13 cellular contexts compared by ENCODE assay signal in the genomic region with DNA sequence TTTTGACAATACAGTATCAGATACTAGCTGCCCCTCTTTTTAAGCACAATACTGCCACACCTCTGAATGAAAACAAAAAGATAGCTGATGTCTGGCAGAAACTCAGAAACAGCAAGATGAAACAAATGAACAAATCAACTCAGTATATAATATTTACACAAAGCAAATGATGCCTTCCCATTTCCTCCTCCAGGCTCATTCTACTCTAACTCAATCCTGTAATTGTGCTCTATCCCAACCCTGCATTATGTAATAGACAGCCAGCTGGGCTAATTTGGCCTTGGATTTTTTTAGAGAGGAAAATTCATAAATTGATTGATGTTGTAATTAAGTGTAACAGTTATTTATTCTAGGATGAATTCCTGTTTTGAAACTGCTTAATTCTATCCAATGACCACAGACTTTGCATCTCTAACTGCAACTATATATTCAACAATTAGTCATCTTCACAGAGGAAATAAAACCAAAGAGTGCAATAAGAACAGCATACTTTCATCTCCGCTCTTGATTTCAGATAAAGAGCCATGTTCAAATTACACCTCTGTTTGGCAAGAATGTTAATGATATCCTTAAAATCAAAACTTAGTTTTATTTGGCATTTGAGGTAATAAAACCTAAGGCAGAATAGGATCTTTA. TPM values are rescaled to one million over a fixed set of nuclear protein-coding genes. Genes with fewer than 3 reads are reported as not detected.
DNase-seq lines count a peak whose midpoint lies in the region; ATAC-seq and TF ChIP-seq lines count a peak whose summit lies in the region.
"Had no signal": no experiment of that assay in that cellular context is flagged by ENCODE, and none has a peak within 500 bp of the region (broad histone marks: within the 10 kb centered on the region; RNA-seq: fewer than 3 reads in every experiment).

No MANE protein-coding gene starts in this region.

- no peaks in the 10 kb centered on the region for H3K9me3 Mint-ChIP-seq in activated CD4-positive, alpha-beta T cell treated with anti-CD3 and anti-CD28 coated beads for 36 hours (ENCODE audit: low read depth)
- peaks cover 8% of the 10 kb centered on the region for H3K9me3 Mint-ChIP-seq in activated CD4-positive, alpha-beta T cell treated with anti-CD3 and anti-CD28 coated beads, Interleukin-2, amount 10 ng/mL, durations not matched to agents 7 days and 5 days
- H3K9me3 Mint-ChIP-seq in brain: no peaks in the 10 kb centered on the region

- H3K4me3 Mint-ChIP-seq in activated CD4-positive, alpha-beta T cell treated with anti-CD3 and anti-CD28 coated beads for 36 hours: no peak overlapping the region
- no peak overlapping the region for H3K4me3 Mint-ChIP-seq in activated CD4-positive, alpha-beta T cell treated with anti-CD3 and anti-CD28 coated beads, Interleukin-2, amount 10 ng/mL, durations not matched to agents 7 days and 5 days
- peak overlapping the region in 4 of 5 experiments; percentile 6 to 59 (median 35) for H3K4me3 Mint-ChIP-seq in brain

- H3K27me3 ChIP-seq in spleen (replicated peaks in 1 of 7) (no peaks in the 10 kb centered on the region), lower lobe of right lung (ENCODE audit: low read depth) (no peaks in the 10 kb centered on the region)
- H3K27me3 ChIP-seq: breast epithelium had no signal

- CTCF ChIA-PET in activated CD4-positive, alpha-beta T cell treated with anti-CD3 and anti-CD28 coated beads for 36 hours (lab: Charles Lee): interaction anchor here (0.8 to 1.5 kb wide), 5 partner anchors 11 to 242 kb away, joined by 3 to 4 read pairs (median 4); no protein-coding TSS in a partner anchor
- CTCF ChIA-PET in activated CD4-positive, alpha-beta T cell treated with anti-CD3 and anti-CD28 coated beads, Interleukin-2, amount 10 ng/mL, durations not matched to agents 7 days and 5 days (lab: Charles Lee): no interaction called here

- H3K4me3 ChIP-seq in spleen: peak overlapping the region in 1 of 8 donors; percentile 1
- no peak overlapping the region for H3K4me3 ChIP-seq in lower lobe of right lung
- H3K4me3 ChIP-seq: breast epithelium had no signal

- TF ChIP-seq POLR2A in spleen (IDR thresholded peaks at IDR 0.05): no peak

- peaks cover 33% of the 10 kb centered on the region for H3K36me3 Mint-ChIP-seq in activated CD4-positive, alpha-beta T cell treated with anti-CD3 and anti-CD28 coated beads for 36 hours (ENCODE audit: low read depth)
- peaks cover 60% of the 10 kb centered on the region for H3K36me3 Mint-ChIP-seq in activated CD4-positive, alpha-beta T cell treated with anti-CD3 and anti-CD28 coated beads, Interleukin-2, amount 10 ng/mL, durations not matched to agents 7 days and 5 days (ENCODE audit: low read depth)
- H3K36me3 Mint-ChIP-seq in brain: peaks cover 29% of the 10 kb centered on the region

- peaks cover 18 to 94% (median 72%) of the 10 kb centered on the region in 6 donors for H3K4me1 ChIP-seq in spleen
- peaks cover 47% of the 10 kb centered on the region for H3K4me1 ChIP-seq in lower lobe of right lung

- peaks cover 40% of the 10 kb centered on the region for H3K4me1 Mint-ChIP-seq in activated CD4-positive, alpha-beta T cell treated with anti-CD3 and anti-CD28 coated beads for 36 hours
- H3K4me1 Mint-ChIP-seq in activated CD4-positive, alpha-beta T cell treated with anti-CD3 and anti-CD28 coated beads, Interleukin-2, amount 10 ng/mL, durations not matched to agents 7 days and 5 days: peaks cover 38% of the 10 kb centered on the region
- peaks cover 47% of the 10 kb centered on the region for H3K4me1 Mint-ChIP-seq in brain

- ATAC-seq in activated CD4-positive, alpha-beta T cell treated with anti-CD3 and anti-CD28 coated beads for 36 hours: peak; percentile 47
- ATAC-seq in lower lobe of right lung: no peak

- H3K9me3 ChIP-seq in spleen: no peaks in the 10 kb centered on the region
- H3K9me3 ChIP-seq in lower lobe of right lung: no peaks in the 10 kb centered on the region
- H3K9me3 ChIP-seq: breast epithelium had no signal

- no peak for DNase-seq in activated CD4-positive, alpha-beta T cell treated with anti-CD3 and anti-CD28 coated beads for 36 hours
- DNase-seq in activated CD4-positive, alpha-beta T cell treated with anti-CD3 and anti-CD28 coated beads, Interleukin-2, amount 10 ng/mL, durations not matched to agents 7 days and 5 days: no peak
- peak; percentile 61 for DNase-seq in NCI-H146 (lab: John Stamatoyannopoulos, UW)
- no peak for DNase-seq in spleen
- no peak for DNase-seq in lower lobe of right lung
- DNase-seq in NCI-H1105 (lab: John Stamatoyannopoulos, UW): no peak
- no peak for DNase-seq in substantia nigra (lab: John Stamatoyannopoulos, UW)
- DNase-seq: activated CD8-positive, alpha-beta memory T cell treated with anti-CD3 and anti-CD28 coated beads, Interleukin-2, amount 50 U/mL, for 48 hours; islet precursor cell had no signal

- H3K36me3 ChIP-seq in spleen: peaks cover 0 to 28% (median 5%) of the 10 kb centered on the region in 6 donors
- peaks cover 12% of the 10 kb centered on the region for H3K36me3 ChIP-seq in lower lobe of right lung
- H3K36me3 ChIP-seq: breast epithelium had no signal

- 32 to 71% (median 53%) methylated on average over 1 of the region's 1 CpG for WGBS in spleen, 5 donors

- TF ChIP-seq CTCF in brain (conservative IDR thresholded peaks at IDR 0.05) (no peak), spleen (IDR thresholded peaks at IDR 0.05 in 8 of 11, conservative IDR thresholded peaks at IDR 0.05 in 3 of 11) (no peak), lower lobe of right lung (IDR thresholded peaks at IDR 0.05) (no peak)

- H3K27me3 Mint-ChIP-seq in activated CD4-positive, alpha-beta T cell treated with anti-CD3 and anti-CD28 coated beads for 36 hours: no peaks in the 10 kb centered on the region
- no peaks in the 10 kb centered on the region for H3K27me3 Mint-ChIP-seq in activated CD4-positive, alpha-beta T cell treated with anti-CD3 and anti-CD28 coated beads, Interleukin-2, amount 10 ng/mL, durations not matched to agents 7 days and 5 days
- no peaks in the 10 kb centered on the region for H3K27me3 Mint-ChIP-seq in brain

- POLR2A ChIA-PET in activated CD4-positive, alpha-beta T cell treated with anti-CD3 and anti-CD28 coated beads for 36 hours (lab: Charles Lee): no interaction called here
- POLR2A ChIA-PET in activated CD4-positive, alpha-beta T cell treated with anti-CD3 and anti-CD28 coated beads, Interleukin-2, amount 10 ng/mL, durations not matched to agents 7 days and 5 days (lab: Charles Lee): no interaction called here

- H3K27ac Mint-ChIP-seq in activated CD4-positive, alpha-beta T cell treated with anti-CD3 and anti-CD28 coated beads for 36 hours: peak overlapping the region; percentile 58
- no peak overlapping the region for H3K27ac Mint-ChIP-seq in activated CD4-positive, alpha-beta T cell treated with anti-CD3 and anti-CD28 coated beads, Interleukin-2, amount 10 ng/mL, durations not matched to agents 7 days and 5 days
- peak overlapping the region in 3 of 5 experiments; percentile 59 to 67 (median 59) for H3K27ac Mint-ChIP-seq in brain

- H3K27ac ChIP-seq in spleen: peak overlapping the region in 5 of 8 donors; percentile 14 to 69 (median 48)
- no peak overlapping the region for H3K27ac ChIP-seq in lower lobe of right lung
- no peak overlapping the region for H3K27ac ChIP-seq in substantia nigra (ENCODE audit: low read depth, low read length, poor library complexity, severe bottlenecking)
- H3K27ac ChIP-seq: breast epithelium had no signal

- intact Hi-C loops in activated CD4-positive, alpha-beta T cell treated with anti-CD3 and anti-CD28 coated beads for 36 hours (cut with DNase I, micrococcal nuclease): no loop called here
- intact Hi-C loops in spleen (cut with DNase I; ENCODE audit: low total_unique reads) (no loop called here), lower lobe of right lung (cut with DNase I) (no loop called here)

RNA-seq across cellular contexts. Expression of a gene that starts 6.1 kb away (rescaled TPM):
- 10 to 100 TPM; 54.9 to 71.0 TPM for total RNA-seq in activated CD4-positive, alpha-beta T cell treated with anti-CD3 and anti-CD28 coated beads for 36 hours
- total RNA-seq in activated CD4-positive, alpha-beta T cell treated with anti-CD3 and anti-CD28 coated beads, Interleukin-2, amount 10 ng/mL, durations not matched to agents 7 days and 5 days: 10 to 100 TPM; 65.2 to 74.5 TPM
- polyA plus RNA-seq in brain (ENCODE audit: insufficient read depth, low read depth, low replicate concordance) (42.8 TPM), spleen (10 to 100 TPM; 35.8 to 58.6 (median 44.4) TPM)
- total RNA-seq in spleen (10 to 100 TPM; 70.9 to 98.1 (median 81.5) TPM), lower lobe of right lung (58.4 TPM)

RNA-seq across cellular contexts. Expression of a gene that starts 6.2 kb away (rescaled TPM):
- 10 to 100 TPM; 16.5 to 18.7 TPM for total RNA-seq in activated CD4-positive, alpha-beta T cell treated with anti-CD3 and anti-CD28 coated beads for 36 hours
- 10 to 100 TPM; 21.7 to 28.1 TPM for total RNA-seq in activated CD4-positive, alpha-beta T cell treated with anti-CD3 and anti-CD28 coated beads, Interleukin-2, amount 10 ng/mL, durations not matched to agents 7 days and 5 days
- polyA plus RNA-seq in brain (ENCODE audit: insufficient read depth, low read depth, low replicate concordance): 43.1 TPM
- total RNA-seq in spleen: 10 to 100 TPM; 31.1 to 48.0 (median 38.0) TPM
- polyA plus RNA-seq in spleen: 10 to 100 TPM in 2 of 3 donors, 1 to 10 TPM in 1; 8.2 to 11.5 (median 11.5) TPM
- 37.4 TPM for total RNA-seq in lower lobe of right lung

RNA-seq across cellular contexts. Expression of a gene that starts 56.4 kb away (rescaled TPM):
- 10 to 100 TPM; 21.0 to 21.7 TPM for total RNA-seq in activated CD4-positive, alpha-beta T cell treated with anti-CD3 and anti-CD28 coated beads for 36 hours
- 10 to 100 TPM; 43.1 to 47.5 TPM for total RNA-seq in activated CD4-positive, alpha-beta T cell treated with anti-CD3 and anti-CD28 coated beads, Interleukin-2, amount 10 ng/mL, durations not matched to agents 7 days and 5 days
- not detected for polyA plus RNA-seq in brain (ENCODE audit: insufficient read depth, low read depth, low replicate concordance)
- 10 to 100 TPM; 18.0 to 46.0 (median 27.1) TPM for total RNA-seq in spleen
- 10 to 100 TPM; 12.8 to 30.0 (median 20.7) TPM for polyA plus RNA-seq in spleen
- total RNA-seq in lower lobe of right lung: 0.86 TPM
- polyA plus RNA-seq: AG04450, fibroblast of lung had no signal

Comparison
In these comparisons a context has a peak if more than half of its experiments do, and no peak if none do; other contexts are left out.
1. H3K4me3 Mint-ChIP-seq: peak in brain (4 of 5); none in activated CD4-positive, alpha-beta T cell treated with anti-CD3 and anti-CD28 coated beads for 36 hours (single experiment) and activated CD4-positive, alpha-beta T cell treated with anti-CD3 and anti-CD28 coated beads, Interleukin-2, amount 10 ng/mL, durations not matched to agents 7 days and 5 days (single experiment).
2. H3K27ac ChIP-seq: peak in spleen (5 of 8); none in lower lobe of right lung (single experiment) and substantia nigra (single experiment).
3. RNA of a gene that starts 56.4 kb away (total RNA-seq): 43.1 to 47.5 TPM in activated CD4-positive, alpha-beta T cell treated with anti-CD3 and anti-CD28 coated beads, Interleukin-2, amount 10 ng/mL, durations not matched to agents 7 days and 5 days, 18.0 to 46.0 TPM in spleen and 21.0 to 21.7 TPM in activated CD4-positive, alpha-beta T cell treated with anti-CD3 and anti-CD28 coated beads for 36 hours; 0.86 TPM in lower lobe of right lung (single experiment); every median in the first group is over 10 times any median in the second.